2 cellular contexts compared by ENCODE assay signal in the genomic region with DNA sequence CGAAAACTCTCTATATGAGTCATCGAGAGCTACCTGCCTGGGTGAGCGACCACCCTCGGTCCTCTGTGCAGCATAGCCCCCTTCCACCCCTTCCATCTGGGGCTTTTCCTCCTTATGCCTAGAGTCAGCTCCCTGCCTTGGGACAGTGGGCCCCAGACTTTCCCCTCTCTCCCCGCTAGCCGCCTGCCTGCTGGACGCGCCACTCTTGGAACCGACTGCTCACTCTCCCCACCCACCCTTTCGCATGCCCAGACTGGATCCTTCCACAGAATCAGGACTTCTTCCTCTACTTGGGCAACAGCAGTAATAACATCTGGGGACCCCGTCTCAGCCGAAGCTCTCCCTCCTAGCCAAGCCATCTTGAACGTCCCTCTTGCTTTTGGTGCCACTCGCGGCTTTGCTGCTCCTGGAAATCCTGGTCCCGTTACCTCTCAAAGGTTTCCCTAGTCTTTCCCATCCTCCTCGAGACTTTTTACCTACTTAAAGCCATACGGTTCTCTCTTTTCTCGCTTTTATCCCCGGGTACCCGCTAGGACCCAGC.
A peak's percentile ranks its signal among the peaks of the same experiment; 100 is the strongest.
TF ChIP-seq lines count a peak whose summit lies in the region.

No MANE protein-coding gene starts in this region.

TF ChIP-seq in GM12891, 5 proteins besides CTCF, POLR2A, EP300 and RAD21:
- TF ChIP-seq TAF1 (IDR thresholded peaks at IDR 0.05; ENCODE audit: low read depth, low read length) (0 out of 2 replicates have a peak, but pooled peaks have one; percentile 27), PAX5 (IDR thresholded peaks at IDR 0.05; ENCODE audit: insufficient read depth, low read length, severe bottlenecking) (no peak)

TF ChIP-seq in HepG2, 621 proteins besides CTCF, POLR2A, EP300 and RAD21 (continues in another document):
- TF ChIP-seq UBTF (CRISPR knock-in tag; IDR thresholded peaks at IDR 0.05) (peak; percentile 57), ZNF468 (CRISPR knock-in tag; IDR thresholded peaks at IDR 0.05) (no peak), SIX1 (CRISPR knock-in tag; IDR thresholded peaks at IDR 0.05; ENCODE audit: borderline replicate concordance) (no peak), ZNF761 (CRISPR knock-in tag; conservative IDR thresholded peaks at IDR 0.05) (no peak), ZNF646 (CRISPR knock-in tag; IDR thresholded peaks at IDR 0.05) (no peak), ZFP41 (CRISPR knock-in tag; IDR thresholded peaks at IDR 0.05; ENCODE audit: borderline replicate concordance) (peak; percentile 31; the same call in 1 of the 2 replicates), ZNF597 (CRISPR knock-in tag; IDR thresholded peaks at IDR 0.05) (no peak), KLF11 (CRISPR knock-in tag; IDR thresholded peaks at IDR 0.05) (no peak), SMARCC2 (IDR thresholded peaks at IDR 0.05) (no peak), TARDBP (CRISPR knock-in tag; IDR thresholded peaks at IDR 0.05) (no peak), ZNF782 (CRISPR knock-in tag; IDR thresholded peaks at IDR 0.05; ENCODE audit: borderline replicate concordance) (0 out of 2 replicates have a peak, but pooled peaks have one; percentile 24), MIXL1 (CRISPR knock-in tag; IDR thresholded peaks at IDR 0.05) (no peak), ZNF709 (CRISPR knock-in tag; IDR thresholded peaks at IDR 0.05) (no peak), ZNF484 (CRISPR knock-in tag; IDR thresholded peaks at IDR 0.05; ENCODE audit: borderline replicate concordance, low read depth) (no peak), ZNF333 (CRISPR knock-in tag; IDR thresholded peaks at IDR 0.05; ENCODE audit: borderline replicate concordance) (no peak), ZNF713 (CRISPR knock-in tag; IDR thresholded peaks at IDR 0.05) (0 out of 2 replicates have a peak, but pooled peaks have one; percentile 57), HNF4G (IDR thresholded peaks at IDR 0.05; ENCODE audit: borderline replicate concordance, low read depth, low read length) (no peak), HNF4G (CRISPR knock-in tag; IDR thresholded peaks at IDR 0.05; ENCODE audit: borderline replicate concordance, low read depth) (no peak), ISL2 (CRISPR knock-in tag; IDR thresholded peaks at IDR 0.05) (no peak), RFX3 (CRISPR knock-in tag; IDR thresholded peaks at IDR 0.05) (no peak), SNAI1 (CRISPR knock-in tag; IDR thresholded peaks at IDR 0.05; ENCODE audit: borderline replicate concordance) (0 out of 2 replicates have a peak, but pooled peaks have one; percentile 62), ZNF674 (CRISPR knock-in tag; IDR thresholded peaks at IDR 0.05; ENCODE audit: low read depth) (no peak), ZNF431 (CRISPR knock-in tag; IDR thresholded peaks at IDR 0.05; ENCODE audit: borderline replicate concordance, low read depth) (0 out of 2 replicates have a peak, but pooled peaks have one; percentile 4), ZNF256 (CRISPR knock-in tag; conservative IDR thresholded peaks at IDR 0.05) (no peak), ZSCAN20 (CRISPR knock-in tag; IDR thresholded peaks at IDR 0.05; ENCODE audit: borderline replicate concordance) (no peak), SRSF1 (optimal IDR thresholded peaks at IDR 0.05; ENCODE audit: low read depth, low read length) (no peak), ZNF644 (CRISPR knock-in tag; IDR thresholded peaks at IDR 0.05; ENCODE audit: low read depth) (no peak), SIN3A (IDR thresholded peaks at IDR 0.05; ENCODE audit: borderline replicate concordance, low read depth, low read length) (no peak), ZNF841 (CRISPR knock-in tag; IDR thresholded peaks at IDR 0.05; ENCODE audit: borderline replicate concordance) (no peak), GMEB1 (CRISPR knock-in tag; IDR thresholded peaks at IDR 0.05; ENCODE audit: borderline replicate concordance) (no peak), ZNF558 (CRISPR knock-in tag; IDR thresholded peaks at IDR 0.05; ENCODE audit: borderline replicate concordance) (0 out of 2 replicates have a peak, but pooled peaks have one; percentile 40), TMF1 (CRISPR knock-in tag; IDR thresholded peaks at IDR 0.05; ENCODE audit: low read depth) (no peak), HES4 (CRISPR knock-in tag; IDR thresholded peaks at IDR 0.05; ENCODE audit: borderline replicate concordance) (no peak), ZNF75D (CRISPR knock-in tag; IDR thresholded peaks at IDR 0.05; ENCODE audit: borderline replicate concordance) (no peak), PCBP1 (IDR thresholded peaks at IDR 0.05; ENCODE audit: borderline replicate concordance, low read depth, low read length) (no peak), STAT5B (CRISPR knock-in tag; IDR thresholded peaks at IDR 0.05) (no peak), ZFP62 (CRISPR knock-in tag; IDR thresholded peaks at IDR 0.05) (no peak), ZSCAN29 (CRISPR knock-in tag; conservative IDR thresholded peaks at IDR 0.05) (no peak), ZBTB44 (CRISPR knock-in tag; IDR thresholded peaks at IDR 0.05) (no peak), PTBP1 (IDR thresholded peaks at IDR 0.05; ENCODE audit: low read depth, low read length, poor library complexity, severe bottlenecking) (no peak), SMAD1 (CRISPR knock-in tag; IDR thresholded peaks at IDR 0.05; ENCODE audit: borderline replicate concordance, low read depth) (peak; percentile 8; the same call in 1 of the 2 replicates), TOPORS (CRISPR knock-in tag; IDR thresholded peaks at IDR 0.05) (no peak), DMTF1 (CRISPR knock-in tag; IDR thresholded peaks at IDR 0.05) (no peak)
- TF ChIP-seq, protein P1, sequence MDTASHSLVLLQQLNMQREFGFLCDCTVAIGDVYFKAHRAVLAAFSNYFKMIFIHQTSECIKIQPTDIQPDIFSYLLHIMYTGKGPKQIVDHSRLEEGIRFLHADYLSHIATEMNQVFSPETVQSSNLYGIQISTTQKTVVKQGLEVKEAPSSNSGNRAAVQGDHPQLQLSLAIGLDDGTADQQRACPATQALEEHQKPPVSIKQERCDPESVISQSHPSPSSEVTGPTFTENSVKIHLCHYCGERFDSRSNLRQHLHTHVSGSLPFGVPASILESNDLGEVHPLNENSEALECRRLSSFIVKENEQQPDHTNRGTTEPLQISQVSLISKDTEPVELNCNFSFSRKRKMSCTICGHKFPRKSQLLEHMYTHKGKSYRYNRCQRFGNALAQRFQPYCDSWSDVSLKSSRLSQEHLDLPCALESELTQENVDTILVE (CRISPR knock-in tag; IDR thresholded peaks at IDR 0.05), result no peak
- TF ChIP-seq, protein P2, sequence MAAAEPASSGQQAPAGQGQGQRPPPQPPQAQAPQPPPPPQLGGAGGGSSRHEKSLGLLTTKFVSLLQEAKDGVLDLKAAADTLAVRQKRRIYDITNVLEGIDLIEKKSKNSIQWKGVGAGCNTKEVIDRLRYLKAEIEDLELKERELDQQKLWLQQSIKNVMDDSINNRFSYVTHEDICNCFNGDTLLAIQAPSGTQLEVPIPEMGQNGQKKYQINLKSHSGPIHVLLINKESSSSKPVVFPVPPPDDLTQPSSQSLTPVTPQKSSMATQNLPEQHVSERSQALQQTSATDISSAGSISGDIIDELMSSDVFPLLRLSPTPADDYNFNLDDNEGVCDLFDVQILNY (CRISPR knock-in tag; conservative IDR thresholded peaks at IDR 0.05), result no peak
